Comparison of ENCODE assay signal across 1 cellular context in the genomic region with DNA sequence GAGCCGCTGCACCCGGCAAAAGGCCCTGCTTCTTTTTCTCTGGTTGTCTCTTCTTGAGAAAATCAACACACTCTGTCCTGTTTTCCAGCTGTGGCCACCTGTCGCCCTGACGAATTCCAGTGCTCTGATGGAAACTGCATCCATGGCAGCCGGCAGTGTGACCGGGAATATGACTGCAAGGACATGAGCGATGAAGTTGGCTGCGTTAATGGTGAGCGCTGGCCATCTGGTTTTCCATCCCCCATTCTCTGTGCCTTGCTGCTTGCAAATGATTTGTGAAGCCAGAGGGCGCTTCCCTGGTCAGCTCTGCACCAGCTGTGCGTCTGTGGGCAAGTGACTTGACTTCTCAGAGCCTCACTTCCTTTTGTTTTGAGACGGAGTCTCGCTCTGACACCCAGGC.
TF ChIP-seq lines count a peak whose summit lies in the region.

No MANE protein-coding gene starts in this region.

TF ChIP-seq in HepG2, 621 proteins besides CTCF, POLR2A, EP300 and RAD21 (continues in another document):
- TF ChIP-seq TFDP2 (CRISPR knock-in tag; IDR thresholded peaks at IDR 0.05) (no peak), ZNF441 (CRISPR knock-in tag; IDR thresholded peaks at IDR 0.05; ENCODE audit: borderline replicate concordance) (no peak), ZNF652 (CRISPR knock-in tag; IDR thresholded peaks at IDR 0.05; ENCODE audit: borderline replicate concordance, low read depth) (no peak), SMC3 (IDR thresholded peaks at IDR 0.05; ENCODE audit: low read length) (no peak), FOXC1 (CRISPR knock-in tag; IDR thresholded peaks at IDR 0.05; ENCODE audit: borderline replicate concordance) (no peak), ATM (IDR thresholded peaks at IDR 0.05; ENCODE audit: borderline replicate concordance) (no peak), SNAI1 (CRISPR knock-in tag; IDR thresholded peaks at IDR 0.05; ENCODE audit: borderline replicate concordance) (no peak), SKI (IDR thresholded peaks at IDR 0.05; ENCODE audit: partially characterized antibody) (no peak), SALL2 (CRISPR knock-in tag; IDR thresholded peaks at IDR 0.05) (no peak), MIXL1 (CRISPR knock-in tag; IDR thresholded peaks at IDR 0.05) (no peak), HNF4G (IDR thresholded peaks at IDR 0.05; ENCODE audit: borderline replicate concordance, low read depth, low read length) (no peak), HNF4G (CRISPR knock-in tag; IDR thresholded peaks at IDR 0.05; ENCODE audit: borderline replicate concordance, low read depth) (no peak), SKIL (CRISPR knock-in tag; IDR thresholded peaks at IDR 0.05; ENCODE audit: borderline replicate concordance) (no peak), JUN (CRISPR knock-in tag; IDR thresholded peaks at IDR 0.05) (no peak), JDP2 (CRISPR knock-in tag; IDR thresholded peaks at IDR 0.05; ENCODE audit: borderline replicate concordance) (no peak), HNF1B (CRISPR knock-in tag; IDR thresholded peaks at IDR 0.05) (peak; percentile 27; the same call in 1 of the 2 replicates), TSC22D2 (CRISPR knock-in tag; IDR thresholded peaks at IDR 0.05; ENCODE audit: borderline replicate concordance) (no peak), HOXA9 (CRISPR knock-in tag; IDR thresholded peaks at IDR 0.05; ENCODE audit: borderline replicate concordance) (no peak), RORA (CRISPR knock-in tag; IDR thresholded peaks at IDR 0.05) (no peak), SOX13 (IDR thresholded peaks at IDR 0.05) (no peak), SOX13 (CRISPR knock-in tag; conservative IDR thresholded peaks at IDR 0.05 in 1 of 2, IDR thresholded peaks at IDR 0.05 in 1 of 2) (no peak), MYNN (CRISPR knock-in tag; IDR thresholded peaks at IDR 0.05; ENCODE audit: low read depth) (no peak), ZC3H13 (CRISPR knock-in tag; IDR thresholded peaks at IDR 0.05) (peak; percentile 29; the same call in 1 of the 2 replicates), FOXM1 (CRISPR knock-in tag; IDR thresholded peaks at IDR 0.05) (no peak), ZFP36L1 (CRISPR knock-in tag; IDR thresholded peaks at IDR 0.05) (no peak), PTBP1 (IDR thresholded peaks at IDR 0.05; ENCODE audit: low read depth, low read length, poor library complexity, severe bottlenecking) (no peak), ETS1 (CRISPR knock-in tag; IDR thresholded peaks at IDR 0.05) (no peak), ZNF101 (CRISPR knock-in tag; IDR thresholded peaks at IDR 0.05; ENCODE audit: borderline replicate concordance, low read depth) (no peak), TP53 (CRISPR knock-in tag; conservative IDR thresholded peaks at IDR 0.05) (no peak), AGO2 (optimal IDR thresholded peaks at IDR 0.05; ENCODE audit: low read depth, low read length) (peak; percentile 38), PLRG1 (conservative IDR thresholded peaks at IDR 0.05) (no peak), ZNF773 (CRISPR knock-in tag; IDR thresholded peaks at IDR 0.05; ENCODE audit: borderline replicate concordance) (no peak), ZSCAN9 (CRISPR knock-in tag; IDR thresholded peaks at IDR 0.05; ENCODE audit: borderline replicate concordance) (no peak), RBM22 (optimal IDR thresholded peaks at IDR 0.05; ENCODE audit: low read length) (peak; percentile 64), SP2 (CRISPR knock-in tag; IDR thresholded peaks at IDR 0.05) (no peak), TCF7 (IDR thresholded peaks at IDR 0.05; ENCODE audit: low read depth) (no peak), THRA (CRISPR knock-in tag; IDR thresholded peaks at IDR 0.05; ENCODE audit: borderline replicate concordance) (no peak), GFI1 (CRISPR knock-in tag; IDR thresholded peaks at IDR 0.05; ENCODE audit: borderline replicate concordance) (no peak), THAP8 (CRISPR knock-in tag; IDR thresholded peaks at IDR 0.05; ENCODE audit: borderline replicate concordance) (no peak), ZSCAN29 (CRISPR knock-in tag; conservative IDR thresholded peaks at IDR 0.05) (no peak), RBFOX2 (IDR thresholded peaks at IDR 0.05; ENCODE audit: low read depth, low read length) (0 out of 2 replicates have a peak, but pooled peaks have one; percentile 5), SIX1 (CRISPR knock-in tag; IDR thresholded peaks at IDR 0.05; ENCODE audit: borderline replicate concordance) (no peak), TBP (CRISPR knock-in tag; IDR thresholded peaks at IDR 0.05) (no peak), NFYC (CRISPR knock-in tag; IDR thresholded peaks at IDR 0.05) (no peak), ZNF17 (CRISPR knock-in tag; IDR thresholded peaks at IDR 0.05) (no peak), CEBPG (CRISPR knock-in tag; IDR thresholded peaks at IDR 0.05) (no peak), ZNF768 (CRISPR knock-in tag; IDR thresholded peaks at IDR 0.05) (peak; percentile 75), POLR2G (IDR thresholded peaks at IDR 0.05; ENCODE audit: low read depth, low read length) (0 out of 2 replicates have a peak, but pooled peaks have one; percentile 14)
- TF ChIP-seq, protein P1, sequence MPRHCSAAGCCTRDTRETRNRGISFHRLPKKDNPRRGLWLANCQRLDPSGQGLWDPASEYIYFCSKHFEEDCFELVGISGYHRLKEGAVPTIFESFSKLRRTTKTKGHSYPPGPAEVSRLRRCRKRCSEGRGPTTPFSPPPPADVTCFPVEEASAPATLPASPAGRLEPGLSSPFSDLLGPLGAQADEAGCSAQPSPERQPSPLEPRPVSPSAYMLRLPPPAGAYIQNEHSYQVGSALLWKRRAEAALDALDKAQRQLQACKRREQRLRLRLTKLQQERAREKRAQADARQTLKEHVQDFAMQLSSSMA (CRISPR knock-in tag; IDR thresholded peaks at IDR 0.05), result no peak
- TF ChIP-seq, protein P2, sequence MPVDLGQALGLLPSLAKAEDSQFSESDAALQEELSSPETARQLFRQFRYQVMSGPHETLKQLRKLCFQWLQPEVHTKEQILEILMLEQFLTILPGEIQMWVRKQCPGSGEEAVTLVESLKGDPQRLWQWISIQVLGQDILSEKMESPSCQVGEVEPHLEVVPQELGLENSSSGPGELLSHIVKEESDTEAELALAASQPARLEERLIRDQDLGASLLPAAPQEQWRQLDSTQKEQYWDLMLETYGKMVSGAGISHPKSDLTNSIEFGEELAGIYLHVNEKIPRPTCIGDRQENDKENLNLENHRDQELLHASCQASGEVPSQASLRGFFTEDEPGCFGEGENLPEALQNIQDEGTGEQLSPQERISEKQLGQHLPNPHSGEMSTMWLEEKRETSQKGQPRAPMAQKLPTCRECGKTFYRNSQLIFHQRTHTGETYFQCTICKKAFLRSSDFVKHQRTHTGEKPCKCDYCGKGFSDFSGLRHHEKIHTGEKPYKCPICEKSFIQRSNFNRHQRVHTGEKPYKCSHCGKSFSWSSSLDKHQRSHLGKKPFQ (CRISPR knock-in tag; IDR thresholded peaks at IDR 0.05; ENCODE audit: insufficient replicate concordance), result no peak
- TF ChIP-seq, protein P3, sequence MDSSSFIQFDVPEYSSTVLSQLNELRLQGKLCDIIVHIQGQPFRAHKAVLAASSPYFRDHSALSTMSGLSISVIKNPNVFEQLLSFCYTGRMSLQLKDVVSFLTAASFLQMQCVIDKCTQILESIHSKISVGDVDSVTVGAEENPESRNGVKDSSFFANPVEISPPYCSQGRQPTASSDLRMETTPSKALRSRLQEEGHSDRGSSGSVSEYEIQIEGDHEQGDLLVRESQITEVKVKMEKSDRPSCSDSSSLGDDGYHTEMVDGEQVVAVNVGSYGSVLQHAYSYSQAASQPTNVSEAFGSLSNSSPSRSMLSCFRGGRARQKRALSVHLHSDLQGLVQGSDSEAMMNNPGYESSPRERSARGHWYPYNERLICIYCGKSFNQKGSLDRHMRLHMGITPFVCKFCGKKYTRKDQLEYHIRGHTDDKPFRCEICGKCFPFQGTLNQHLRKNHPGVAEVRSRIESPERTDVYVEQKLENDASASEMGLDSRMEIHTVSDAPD (CRISPR knock-in tag; IDR thresholded peaks at IDR 0.05), result no peak
- TF ChIP-seq, protein P4, sequence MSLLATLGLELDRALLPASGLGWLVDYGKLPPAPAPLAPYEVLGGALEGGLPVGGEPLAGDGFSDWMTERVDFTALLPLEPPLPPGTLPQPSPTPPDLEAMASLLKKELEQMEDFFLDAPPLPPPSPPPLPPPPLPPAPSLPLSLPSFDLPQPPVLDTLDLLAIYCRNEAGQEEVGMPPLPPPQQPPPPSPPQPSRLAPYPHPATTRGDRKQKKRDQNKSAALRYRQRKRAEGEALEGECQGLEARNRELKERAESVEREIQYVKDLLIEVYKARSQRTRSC (CRISPR knock-in tag; IDR thresholded peaks at IDR 0.05; ENCODE audit: low read depth), result no peak
- TF ChIP-seq, protein P5, sequence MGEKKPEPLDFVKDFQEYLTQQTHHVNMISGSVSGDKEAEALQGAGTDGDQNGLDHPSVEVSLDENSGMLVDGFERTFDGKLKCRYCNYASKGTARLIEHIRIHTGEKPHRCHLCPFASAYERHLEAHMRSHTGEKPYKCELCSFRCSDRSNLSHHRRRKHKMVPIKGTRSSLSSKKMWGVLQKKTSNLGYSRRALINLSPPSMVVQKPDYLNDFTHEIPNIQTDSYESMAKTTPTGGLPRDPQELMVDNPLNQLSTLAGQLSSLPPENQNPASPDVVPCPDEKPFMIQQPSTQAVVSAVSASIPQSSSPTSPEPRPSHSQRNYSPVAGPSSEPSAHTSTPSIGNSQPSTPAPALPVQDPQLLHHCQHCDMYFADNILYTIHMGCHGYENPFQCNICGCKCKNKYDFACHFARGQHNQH (CRISPR knock-in tag; IDR thresholded peaks at IDR 0.05), result no peak
- TF ChIP-seq, protein P6, sequence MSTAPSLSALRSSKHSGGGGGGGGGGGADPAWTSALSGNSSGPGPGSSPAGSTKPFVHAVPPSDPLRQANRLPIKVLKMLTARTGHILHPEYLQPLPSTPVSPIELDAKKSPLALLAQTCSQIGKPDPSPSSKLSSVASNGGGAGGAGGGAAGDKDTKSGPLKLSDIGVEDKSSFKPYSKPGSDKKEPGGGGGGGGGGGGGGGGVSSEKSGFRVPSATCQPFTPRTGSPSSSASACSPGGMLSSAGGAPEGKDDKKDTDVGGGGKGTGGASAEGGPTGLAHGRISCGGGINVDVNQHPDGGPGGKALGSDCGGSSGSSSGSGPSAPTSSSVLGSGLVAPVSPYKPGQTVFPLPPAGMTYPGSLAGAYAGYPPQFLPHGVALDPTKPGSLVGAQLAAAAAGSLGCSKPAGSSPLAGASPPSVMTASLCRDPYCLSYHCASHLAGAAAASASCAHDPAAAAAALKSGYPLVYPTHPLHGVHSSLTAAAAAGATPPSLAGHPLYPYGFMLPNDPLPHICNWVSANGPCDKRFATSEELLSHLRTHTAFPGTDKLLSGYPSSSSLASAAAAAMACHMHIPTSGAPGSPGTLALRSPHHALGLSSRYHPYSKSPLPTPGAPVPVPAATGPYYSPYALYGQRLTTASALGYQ (CRISPR knock-in tag; IDR thresholded peaks at IDR 0.05), result no peak
